Comparison of ENCODE assay signal across 21 cellular contexts in genomic region chr6:83185096-83185495, GRCh38. TPM values are rescaled to one million over a fixed set of nuclear protein-coding genes. Genes with fewer than 3 reads are reported as not detected.
DNase-seq lines count a peak whose midpoint lies in the region; ATAC-seq, FAIRE-seq and TF ChIP-seq lines count a peak whose summit lies in the region.
"Had no signal": no experiment of that assay in that cellular context is flagged by ENCODE, and none has a peak within 500 bp of the region (broad histone marks: within the 10 kb centered on the region; RNA-seq: fewer than 3 reads in every experiment).

No MANE protein-coding gene starts in this region.

- peaks cover 19 to 90% (median 78%) of the 10 kb centered on the region in 3 experiments for H3K36me3 Mint-ChIP-seq in H9 (ENCODE audit: insufficient read depth in 1 of 3, low read depth in 3 of 3)

- no peak overlapping the region for H3K4ac ChIP-seq in H9 (ENCODE audit: low read depth, low read length)

- H3K27ac Mint-ChIP-seq in H9: 0 out of 7 replicates have a peak overlapping the region, but pooled peaks of 1 of the 3 experiments have one; percentile 53
- H3K27ac Mint-ChIP-seq: IgD-negative memory B cell had no signal

- WGBS in HepG2 (ENCODE audit: low lambda C conversion rate): 100% methylated on average over 2 of the region's 2 CpGs
- 90% methylated on average over 2 of the region's 2 CpGs for WGBS in right lobe of liver (ENCODE audit: insufficient coverage, low coverage, low lambda C conversion rate, missing lambda C conversion rate)
- 89% methylated on average over 2 of the region's 2 CpGs for WGBS in mammary epithelial cell (ENCODE audit: low coverage, missing lambda C conversion rate)
- no CpG with 5 or more reads among the region's 2 CpGs for WGBS in H9 (ENCODE audit: extremely low coverage, insufficient read length, low lambda C conversion rate)

- H3K27me3 ChIP-seq in HepG2 (ENCODE audit: control insufficient read depth in 1 of 2, insufficient read depth in 2 of 2, low read length in 2 of 2) (no peaks in the 10 kb centered on the region), right lobe of liver (no peaks in the 10 kb centered on the region), mammary epithelial cell (ENCODE audit: insufficient read depth, low read length) (no peaks in the 10 kb centered on the region), foreskin keratinocyte (no peaks in the 10 kb centered on the region), subcutaneous abdominal adipose tissue (ENCODE audit: control insufficient read depth in 5 of 5, insufficient read depth in 4 of 5, low read length in 5 of 5) (no peaks in the 10 kb centered on the region), H9 (ENCODE audit: insufficient read depth, low read length) (no peaks in the 10 kb centered on the region)
- H3K27me3 ChIP-seq: MG63 had no signal

- H3T11ph ChIP-seq in H9 (ENCODE audit: low read length): no peak overlapping the region

- no peak overlapping the region for H3K4me3 Mint-ChIP-seq in H9
- H3K4me3 Mint-ChIP-seq: CD4-positive, alpha-beta memory T cell; IgD-negative memory B cell had no signal

- no peak for DNase-seq in HepG2 (ENCODE audit: low spot score)
- no peak for DNase-seq in right lobe of liver
- DNase-seq in mammary epithelial cell: peak; percentile 43
- DNase-seq in foreskin keratinocyte: peak; percentile 66 to 79
- no peak for DNase-seq in NCI-H2171 treated with DMSO at 0.1 percent for 48 hours (lab: John Stamatoyannopoulos, UW)
- DNase-seq in H9: no peak
- no peak for DNase-seq in activated CD4-positive, alpha-beta T cell treated with anti-CD3 and anti-CD28 coated beads, Interleukin-2, amount 50 U/mL, for 4 hours
- DNase-seq: CD4-positive, alpha-beta memory T cell; DMS153; Karpas-422; MG63; NCI-H1048; NCI-H2081; NCI-H446 treated with DMSO at 0.1 percent for 48 hours; NCI-H748 treated with DMSO at 0.1 percent for 48 hours; SHP77 had no signal

- TF ChIP-seq POLR2A in HepG2 (IDR thresholded peaks at IDR 0.05; ENCODE audit: insufficient read depth in 1 of 2, low read depth in 2 of 2, low read length in 2 of 2) (no peak; a peak in 1 of 4 replicates), right lobe of liver (IDR thresholded peaks at IDR 0.05) (no peak)

- peaks cover 7 to 14% of the 10 kb centered on the region in 2 experiments for H3K4me1 Mint-ChIP-seq in H9

- H3K27ac ChIP-seq in HepG2 (ENCODE audit: extremely low read length, insufficient read depth, low read length) (no peak overlapping the region), right lobe of liver (no peak overlapping the region), mammary epithelial cell (ENCODE audit: insufficient read depth, low read depth, low read length) (no peak overlapping the region), foreskin keratinocyte (no peak overlapping the region), subcutaneous abdominal adipose tissue (ENCODE audit: low read depth, low read length) (peak overlapping the region; percentile 76), H9 (ENCODE audit: insufficient read length, low read depth, low read length) (no peak overlapping the region)
- H3K27ac ChIP-seq: HL-60, SK-N-MC had no signal

- no peak overlapping the region for H2BK20ac ChIP-seq in H9 (ENCODE audit: low read depth, low read length, poor library complexity, severe bottlenecking)

- H3K4me1 ChIP-seq in HepG2 (ENCODE audit: insufficient read depth, low read length) (peaks cover 19% of the 10 kb centered on the region), right lobe of liver (peaks cover 0 to 4% (median 2%) of the 10 kb centered on the region in 4 donors), mammary epithelial cell (ENCODE audit: insufficient read depth, low read length) (peaks cover 26% of the 10 kb centered on the region), foreskin keratinocyte (no peaks in the 10 kb centered on the region), subcutaneous abdominal adipose tissue (ENCODE audit: control insufficient read depth in 5 of 5, insufficient read depth in 5 of 5, low read length in 5 of 5) (peaks cover 0 to 8% (median 0%) of the 10 kb centered on the region in 5 donors), H9 (ENCODE audit: insufficient read depth, low read length) (no peaks in the 10 kb centered on the region)

- H3K56ac ChIP-seq in H9 (ENCODE audit: insufficient read length, low read depth, low read length): no peak overlapping the region

- no peak overlapping the region for H2BK5ac ChIP-seq in H9 (ENCODE audit: insufficient read length, low read length)

- in situ Hi-C loops in HepG2 (cut with HindIII; ENCODE audit: extremely low pct_ligation_motif_present, low pct_unique_long_range_greater_than_20kb) (loop anchor here (25.0 kb wide), 1 partner anchor 948 kb away; the partner anchor contains the start of gene IBTK), mammary epithelial cell (cut with MboI; ENCODE audit: low sequenced_read_pairs in 2 of 2) (no loop called here)

- H3K36me3 ChIP-seq in HepG2 (replicated peaks in 1 of 2; ENCODE audit: control insufficient read depth in 1 of 2, insufficient read depth in 2 of 2, low read length in 2 of 2) (peaks cover 20 to 85% of the 10 kb centered on the region in 2 experiments), right lobe of liver (peaks cover 0 to 39% (median 10%) of the 10 kb centered on the region in 4 donors), mammary epithelial cell (ENCODE audit: insufficient read depth, low read length) (peaks cover 25% of the 10 kb centered on the region), subcutaneous abdominal adipose tissue (ENCODE audit: control insufficient read depth in 5 of 5, insufficient read depth in 5 of 5, low read length in 5 of 5) (peaks cover 44 to 57% (median 46%) of the 10 kb centered on the region in 5 donors)

- no peak overlapping the region for H2BK12ac ChIP-seq in H9 (ENCODE audit: insufficient read length, low read depth, low read length)

- no peaks in the 10 kb centered on the region for H3K23me2 ChIP-seq in H9 (ENCODE audit: insufficient read length, low read depth, low read length, poor library complexity, severe bottlenecking)

- H4K5ac ChIP-seq in H9 (ENCODE audit: insufficient read length, low read depth, low read length): no peak overlapping the region

- H3K9ac ChIP-seq in HepG2 (ENCODE audit: insufficient read depth, low read depth, low read length) (no peak overlapping the region), mammary epithelial cell (ENCODE audit: insufficient read depth, low read length) (no peak overlapping the region), subcutaneous abdominal adipose tissue (ENCODE audit: low read length in 5 of 5) (no peak overlapping the region), H9 (ENCODE audit: extremely low read depth, insufficient read length, low read length) (no peak overlapping the region)

- TF ChIP-seq CTCF in HepG2 (CRISPR knock-in tag; IDR thresholded peaks at IDR 0.05): no peak
- TF ChIP-seq CTCF in right lobe of liver (IDR thresholded peaks at IDR 0.05): no peak
- no peak for TF ChIP-seq CTCF in mammary epithelial cell (conservative IDR thresholded peaks at IDR 0.05 in 1 of 2, IDR thresholded peaks at IDR 0.05 in 1 of 2; ENCODE audit: extremely low read depth in 1 of 2, insufficient read depth in 1 of 2, low read depth in 1 of 2, low read length in 2 of 2)
- TF ChIP-seq CTCF in foreskin keratinocyte (conservative IDR thresholded peaks at IDR 0.05): no peak
- TF ChIP-seq CTCF in H9 (conservative IDR thresholded peaks at IDR 0.05): no peak

- no peaks in the 10 kb centered on the region for H3K27me3 Mint-ChIP-seq in H9 (ENCODE audit: low read depth)
- H3K27me3 Mint-ChIP-seq: CD4-positive, alpha-beta memory T cell; IgD-negative memory B cell had no signal

- no peaks in the 10 kb centered on the region for H3K9me3 Mint-ChIP-seq in H9
- H3K9me3 Mint-ChIP-seq: CD4-positive, alpha-beta memory T cell; IgD-negative memory B cell had no signal

- H3K9me3 ChIP-seq in HepG2 (ENCODE audit: low read length) (no peaks in the 10 kb centered on the region), right lobe of liver (no peaks in the 10 kb centered on the region), mammary epithelial cell (replicated peaks; ENCODE audit: insufficient read depth, low read length) (no peaks in the 10 kb centered on the region), subcutaneous abdominal adipose tissue (ENCODE audit: control insufficient read depth in 5 of 5, low read length in 5 of 5) (no peaks in the 10 kb centered on the region), H9 (ENCODE audit: control insufficient read depth, low read depth, low read length) (no peaks in the 10 kb centered on the region)
- H3K9me3 ChIP-seq: MG63 had no signal

- ATAC-seq in HepG2: no peak
- no peak for ATAC-seq in right lobe of liver
- ATAC-seq in foreskin keratinocyte: peak; percentile 41

- H3K4me2 ChIP-seq in HepG2 (ENCODE audit: low read depth, low read length): no peak overlapping the region
- H3K4me2 ChIP-seq in mammary epithelial cell (ENCODE audit: insufficient read depth, low read depth, low read length): no peak overlapping the region
- no peak overlapping the region for H3K4me2 ChIP-seq in H9 (ENCODE audit: insufficient read depth, insufficient read length, low read length)

- no peak overlapping the region for H3K14ac ChIP-seq in H9 (ENCODE audit: insufficient read depth, low read length)

- no peak overlapping the region for H2BK15ac ChIP-seq in H9 (ENCODE audit: low read depth, low read length)

- intact Hi-C loops in HepG2 (cut with micrococcal nuclease; ENCODE audit: unreplicated experiment): no loop called here
- intact Hi-C loops in right lobe of liver (cut with DNase I): no loop called here
- intact Hi-C loops in mammary epithelial cell (cut with micrococcal nuclease): no loop called here

- no peaks in the 10 kb centered on the region for H3K79me1 ChIP-seq in H9 (ENCODE audit: insufficient read depth, low read depth, low read length, poor library complexity, severe bottlenecking)

- TF ChIP-seq EP300 in HepG2 (IDR thresholded peaks at IDR 0.05; ENCODE audit: low read depth in 2 of 2, low read length in 2 of 2): no peak
- TF ChIP-seq EP300 in HepG2 (CRISPR knock-in tag; IDR thresholded peaks at IDR 0.05; ENCODE audit: borderline replicate concordance): no peak

- CTCF ChIA-PET in HepG2 (lab: Yijun Ruan, JAX; ENCODE audit: low intra/inter-chr PET ratio, low total read pairs): no interaction called here
- CTCF ChIA-PET in mammary epithelial cell (lab: Charles Lee; ENCODE audit: low non-redundant PET): no interaction called here

- no peak overlapping the region for H3K18ac ChIP-seq in H9 (ENCODE audit: insufficient read length, low read depth, low read length)

- no peak overlapping the region for H4K91ac ChIP-seq in H9 (ENCODE audit: insufficient read length, low read depth, low read length)

- H2AFZ ChIP-seq in HepG2 (ENCODE audit: low read length) (no peak overlapping the region), mammary epithelial cell (ENCODE audit: low read depth, low read length) (no peak overlapping the region), H9 (ENCODE audit: low read length) (no peak overlapping the region)

- H4K20me1 ChIP-seq in HepG2 (ENCODE audit: insufficient read depth, low read length) (peaks cover 18% of the 10 kb centered on the region), mammary epithelial cell (ENCODE audit: insufficient read depth, low read length) (no peaks in the 10 kb centered on the region), H9 (ENCODE audit: control insufficient read depth, insufficient read depth, insufficient read length) (no peaks in the 10 kb centered on the region)

- BruUV-seq in HepG2 (replicated peaks; lab: Mats Ljungman, UMichigan): no TSS peak
- no TSS peak for BruUV-seq in mammary epithelial cell (replicated peaks; lab: Mats Ljungman, UMichigan)

- H3K79me2 ChIP-seq in HepG2 (ENCODE audit: insufficient read depth, low read length) (peaks cover 29% of the 10 kb centered on the region), mammary epithelial cell (ENCODE audit: insufficient read depth, low read length) (peaks cover 20% of the 10 kb centered on the region), H9 (ENCODE audit: insufficient read depth, low read length) (no peaks in the 10 kb centered on the region)

- no peak overlapping the region for H3K4me3 ChIP-seq in HepG2 (replicated peaks in 1 of 3; ENCODE audit: insufficient read depth in 1 of 3, low read depth in 2 of 3, low read length in 3 of 3)
- H3K4me3 ChIP-seq in right lobe of liver: no peak overlapping the region
- no peak overlapping the region for H3K4me3 ChIP-seq in mammary epithelial cell (replicated peaks in 1 of 3; ENCODE audit: insufficient read depth in 1 of 3, low read depth in 2 of 3, low read length in 3 of 3)
- H3K4me3 ChIP-seq in subcutaneous abdominal adipose tissue (ENCODE audit: low read depth in 1 of 5, low read length in 5 of 5): no peak overlapping the region
- H3K4me3 ChIP-seq: MG63, SK-N-MC had no signal

- POLR2A ChIA-PET in HepG2 (lab: Yijun Ruan, JAX): no interaction called here

- no peak overlapping the region for H4K8ac ChIP-seq in H9 (replicated peaks; ENCODE audit: insufficient read length, low read depth, low read length)

- no peak for FAIRE-seq in HepG2 (lab: Jason Lieb, UNC)
- FAIRE-seq: H1 had no signal

- TF ChIP-seq RAD21 in HepG2 (CRISPR knock-in tag; IDR thresholded peaks at IDR 0.05): no peak

- H2BK120ac ChIP-seq in H9 (ENCODE audit: low read depth, low read length, poor library complexity, severe bottlenecking): no peak overlapping the region

- dilution Hi-C loops in mammary epithelial cell (cut with HindIII; ENCODE audit: low sequenced_read_pairs): no loop called here

- H3K23ac ChIP-seq in H9 (ENCODE audit: insufficient read length, low read depth, low read length): no peak overlapping the region

- no peak overlapping the region for H2AK5ac ChIP-seq in H9 (ENCODE audit: insufficient read length, low read length)

RNA-seq across cellular contexts. Expression of gene PGM3, which starts 8.0 kb away (rescaled TPM):
- total RNA-seq in HepG2 (2016; rRNA removed; fragmentation: Illumina TruSeq; extraction: Trizol): 163 and 231 TPM in 2 replicates
- 23.4 and 26.9 TPM in 2 replicates for total RNA-seq in HepG2 (2016; cell fraction: cytosol; rRNA removed; fragmentation: Illumina TruSeq; extraction: Trizol; ENCODE audit: low read depth)
- total RNA-seq in HepG2 (2016; cell fraction: insoluble cytoplasmic fraction; rRNA removed; fragmentation: Illumina TruSeq; extraction: Trizol): 172 and 230 TPM in 2 replicates
- 31.1 and 45.6 TPM in 2 replicates for total RNA-seq in HepG2 (2016; cell fraction: membrane; rRNA removed; fragmentation: Illumina TruSeq; extraction: Trizol)
- total RNA-seq in HepG2 (2016; cell fraction: nucleus; rRNA removed; fragmentation: Illumina TruSeq; extraction: Trizol): 140 and 186 TPM in 2 replicates
- polyA plus RNA-seq in HepG2 (2011; rRNA removed): 54.2 and 72.5 TPM in 2 replicates
- polyA plus RNA-seq in HepG2 (2011; cell fraction: cytosol; rRNA removed): 28.2 and 35.0 TPM in 2 replicates
- 57.8 and 63.2 TPM in 2 replicates for polyA plus RNA-seq in HepG2 (2011; cell fraction: nucleus; rRNA removed)
- polyA plus RNA-seq in HepG2 (2012): 65.5 and 85.4 TPM in 2 replicates
- polyA plus RNA-seq in HepG2 (2016; cell fraction: cytosol; fragmentation: Illumina TruSeq; extraction: Trizol; ENCODE audit: low read depth): 13.0 and 13.7 TPM in 2 replicates
- 114 and 117 TPM in 2 replicates for polyA plus RNA-seq in HepG2 (2016; cell fraction: insoluble cytoplasmic fraction; fragmentation: Illumina TruSeq; extraction: Trizol; ENCODE audit: low read depth)
- 14.6 and 15.9 TPM in 2 replicates for polyA plus RNA-seq in HepG2 (2016; cell fraction: membrane; fragmentation: Illumina TruSeq; extraction: Trizol; ENCODE audit: low read depth)
- polyA plus RNA-seq in HepG2 (2016; cell fraction: nucleus; fragmentation: Illumina TruSeq; extraction: Trizol; ENCODE audit: insufficient read depth, low read depth): 77.2 and 92.0 TPM in 2 replicates
- 42.5 and 84.3 TPM in 2 replicates for polyA minus RNA-seq in HepG2 (2011; rRNA and poly(A)+ RNA removed; ENCODE audit: low replicate concordance)
- 80.3 and 84.2 TPM in 2 replicates for polyA minus RNA-seq in HepG2 (2011; cell fraction: cytosol; rRNA and poly(A)+ RNA removed)
- 254 and 275 TPM in 2 replicates for polyA minus RNA-seq in HepG2 (2011; cell fraction: nucleus; rRNA and poly(A)+ RNA removed)
- 10 to 100 TPM; 23.5 to 52.2 (median 35.0) TPM for total RNA-seq in right lobe of liver
- 10 to 100 TPM; 32.2 to 63.6 TPM for total RNA-seq in mammary epithelial cell
- polyA plus RNA-seq in mammary epithelial cell: 23.2 TPM
- polyA minus RNA-seq in mammary epithelial cell: 51.2 TPM
- total RNA-seq in foreskin keratinocyte: 32.3 and 40.6 TPM in 2 replicates
- polyA plus RNA-seq in foreskin keratinocyte: 17.5 and 18.7 TPM in 2 replicates
- total RNA-seq in H9 (2021): 65.8 and 69.3 TPM in 2 replicates

RNA-seq across cellular contexts. Expression of gene RWDD2A, which starts 8.1 kb away (rescaled TPM):
- total RNA-seq in HepG2 (2016; rRNA removed; fragmentation: Illumina TruSeq; extraction: Trizol): 5.3 and 6.9 TPM in 2 replicates
- total RNA-seq in HepG2 (2016; cell fraction: cytosol; rRNA removed; fragmentation: Illumina TruSeq; extraction: Trizol; ENCODE audit: low read depth): 0.88 and 0.91 TPM in 2 replicates
- 5.5 and 6.4 TPM in 2 replicates for total RNA-seq in HepG2 (2016; cell fraction: insoluble cytoplasmic fraction; rRNA removed; fragmentation: Illumina TruSeq; extraction: Trizol)
- 2.4 and 2.8 TPM in 2 replicates for total RNA-seq in HepG2 (2016; cell fraction: membrane; rRNA removed; fragmentation: Illumina TruSeq; extraction: Trizol)
- 6.0 and 6.7 TPM in 2 replicates for total RNA-seq in HepG2 (2016; cell fraction: nucleus; rRNA removed; fragmentation: Illumina TruSeq; extraction: Trizol)
- polyA plus RNA-seq in HepG2 (2011; rRNA removed): 6.6 and 8.1 TPM in 2 replicates
- 3.2 and 4.4 TPM in 2 replicates for polyA plus RNA-seq in HepG2 (2011; cell fraction: cytosol; rRNA removed)
- 6.2 and 8.4 TPM in 2 replicates for polyA plus RNA-seq in HepG2 (2011; cell fraction: nucleus; rRNA removed)
- 4.9 and 6.6 TPM in 2 replicates for polyA plus RNA-seq in HepG2 (2012)
- 0.54 and 0.61 TPM in 2 replicates for polyA plus RNA-seq in HepG2 (2016; cell fraction: cytosol; fragmentation: Illumina TruSeq; extraction: Trizol; ENCODE audit: low read depth)
- 6.4 and 6.8 TPM in 2 replicates for polyA plus RNA-seq in HepG2 (2016; cell fraction: insoluble cytoplasmic fraction; fragmentation: Illumina TruSeq; extraction: Trizol; ENCODE audit: low read depth)
- 1.6 and 1.8 TPM in 2 replicates for polyA plus RNA-seq in HepG2 (2016; cell fraction: membrane; fragmentation: Illumina TruSeq; extraction: Trizol; ENCODE audit: low read depth)
- 9.3 and 10.3 TPM in 2 replicates for polyA plus RNA-seq in HepG2 (2016; cell fraction: nucleus; fragmentation: Illumina TruSeq; extraction: Trizol; ENCODE audit: insufficient read depth, low read depth)
- 2.8 and 4.8 TPM in 2 replicates for polyA minus RNA-seq in HepG2 (2011; rRNA and poly(A)+ RNA removed; ENCODE audit: low replicate concordance)
- polyA minus RNA-seq in HepG2 (2011; cell fraction: cytosol; rRNA and poly(A)+ RNA removed): 2.6 and 3.1 TPM in 2 replicates
- 13.5 and 14.2 TPM in 2 replicates for polyA minus RNA-seq in HepG2 (2011; cell fraction: nucleus; rRNA and poly(A)+ RNA removed)
- total RNA-seq in right lobe of liver: 1 to 10 TPM; 1.9 to 3.5 (median 2.5) TPM
- total RNA-seq in mammary epithelial cell: 1 to 10 TPM; 1.3 to 2.6 TPM
- polyA plus RNA-seq in mammary epithelial cell: 1.00 TPM
- not detected for polyA minus RNA-seq in mammary epithelial cell
- 1.1 TPM in 2 replicates for total RNA-seq in foreskin keratinocyte
- 0.91 and 0.94 TPM in 2 replicates for polyA plus RNA-seq in foreskin keratinocyte
- total RNA-seq in H9 (2021): 2.9 and 3.2 TPM in 2 replicates

Comparison
In these comparisons a context has a peak if more than half of its experiments do, and no peak if none do; other contexts are left out.
1. DNase-seq: peak in mammary epithelial cell (single experiment) and foreskin keratinocyte (2 of 2); none in HepG2 (single experiment), right lobe of liver (0 of 3), NCI-H2171 treated with DMSO at 0.1 percent for 48 hours (single experiment), H9 (single experiment) and activated CD4-positive, alpha-beta T cell treated with anti-CD3 and anti-CD28 coated beads, Interleukin-2, amount 50 U/mL, for 4 hours (0 of 2).